8 cellular contexts compared by ENCODE assay signal in genomic region chr9:89497978-89498844, GRCh38. TPM values are rescaled to one million over a fixed set of nuclear protein-coding genes. Genes with fewer than 3 reads are reported as not detected.
DNase-seq lines count a peak whose midpoint lies in the region; ATAC-seq and TF ChIP-seq lines count a peak whose summit lies in the region.

TSS of gene SEMA4D (minus strand) at chr9:89498113. CDS start at chr9:89405456, 92,657 bp downstream.

- peak within 1 kb of the TSS; percentile 20 for H3K4me3 ChIP-seq in AG04449 (ENCODE audit: low read depth, low read length)
- H3K4me3 ChIP-seq in OCI-LY7 (ENCODE audit: low read depth, low read length, poor library complexity, severe bottlenecking) = peak within 1 kb of the TSS; percentile 83
- peak within 1 kb of the TSS; percentile 40 for H3K4me3 ChIP-seq in osteoblast (ENCODE audit: insufficient read depth, low read length)

- no TSS peak for BruUV-seq in OCI-LY7 (replicated peaks; lab: Mats Ljungman, UMichigan)

- peaks cover 16% of the 10 kb centered on the region for H3K27me3 ChIP-seq in osteoblast (ENCODE audit: insufficient read depth, low read length)

- peak; percentile 25 for TF ChIP-seq POLR2A in GM18505 (IDR thresholded peaks at IDR 0.05; ENCODE audit: borderline replicate concordance, extremely low read depth, insufficient read depth, insufficient read length)

- intact Hi-C loops in OCI-LY7 (cut with micrococcal nuclease; ENCODE audit: unreplicated experiment) = loop anchor here (1.0 to 5.0 kb wide), 5 partner anchors 44 to 181 kb away; partner anchors contain the start of gene SECISBP2
- intact Hi-C loops in Right ventricle myocardium superior (cut with DNase I) = no loop called here

- CTCF ChIA-PET in AG04449 (lab: Yijun Ruan, JAX) = no interaction called here
- CTCF ChIA-PET in OCI-LY7 (lab: Charles Lee; ENCODE audit: unreplicated experiment) = interaction anchor here (1.1 kb wide), 1 partner anchor 69 kb away, joined by 3 read pairs; no protein-coding TSS in a partner anchor

- H3K4me3 Mint-ChIP-seq in activated naive CD4-positive, alpha-beta T cell treated with anti-CD3 and anti-CD28 coated beads, Interleukin-2, amount 50 U/mL, for 24 hours = peak within 1 kb of the TSS; percentile 94

- peak within 1 kb of the TSS; percentile 71 for H3K4me2 ChIP-seq in OCI-LY7 (ENCODE audit: low read length)
- H3K4me2 ChIP-seq in osteoblast (ENCODE audit: insufficient read depth, low read length) = no peak within 1 kb of the TSS

- no peaks in the 10 kb centered on the region for H3K36me3 ChIP-seq in OCI-LY7 (ENCODE audit: insufficient read depth, low read length)
- H3K36me3 ChIP-seq in osteoblast (ENCODE audit: insufficient read depth, low read length) = no peaks in the 10 kb centered on the region

- H4K20me1 ChIP-seq in OCI-LY7 (ENCODE audit: insufficient read depth, low read length) (no peaks in the 10 kb centered on the region; the same call in 1 of the 2 replicates), osteoblast (ENCODE audit: insufficient read depth, low read length) (no peaks in the 10 kb centered on the region)

- H3K9me3 ChIP-seq in OCI-LY7 (ENCODE audit: low read length) (no peaks in the 10 kb centered on the region), osteoblast (ENCODE audit: low read depth, low read length) (no peaks in the 10 kb centered on the region)

- DNase-seq in AG04449 (ENCODE audit: low read depth, low spot score) (no peak), HS-5 (ENCODE audit: low read depth) (peak; percentile 6), OCI-LY7 (ENCODE audit: low spot score) (peak; percentile 67), Right ventricle myocardium superior (peak; percentile 77), osteoblast (ENCODE audit: insufficient read length, low spot score, missing footprints) (peak; percentile 94)

- H3K9me3 Mint-ChIP-seq in activated naive CD4-positive, alpha-beta T cell treated with anti-CD3 and anti-CD28 coated beads, Interleukin-2, amount 50 U/mL, for 24 hours = no peaks in the 10 kb centered on the region

- H3K27me3 Mint-ChIP-seq in activated naive CD4-positive, alpha-beta T cell treated with anti-CD3 and anti-CD28 coated beads, Interleukin-2, amount 50 U/mL, for 24 hours = no peaks in the 10 kb centered on the region

- H3K27ac Mint-ChIP-seq in activated naive CD4-positive, alpha-beta T cell treated with anti-CD3 and anti-CD28 coated beads, Interleukin-2, amount 50 U/mL, for 24 hours = peak within 1 kb of the TSS; percentile 90

- H3K36me3 Mint-ChIP-seq in activated naive CD4-positive, alpha-beta T cell treated with anti-CD3 and anti-CD28 coated beads, Interleukin-2, amount 50 U/mL, for 24 hours = peaks cover 2% of the 10 kb centered on the region

- POLR2A ChIA-PET in AG04449 (lab: Yijun Ruan, JAX) = no interaction called here
- POLR2A ChIA-PET in OCI-LY7 (lab: Charles Lee) = interaction anchor here (0.5 to 1.8 kb wide), 3 partner anchors 8 to 25 kb away, joined by 3 to 5 read pairs (median 3); no protein-coding TSS in a partner anchor

- H3K79me2 ChIP-seq in OCI-LY7 (ENCODE audit: insufficient read depth, low read depth, low read length) (peaks cover 9% of the 10 kb centered on the region; the same call in 1 of the 2 replicates), osteoblast (ENCODE audit: insufficient read depth, low read length) (no peaks in the 10 kb centered on the region)

- H3K4me1 ChIP-seq in OCI-LY7 (ENCODE audit: insufficient read depth, low read length, poor library complexity, severe bottlenecking) (peaks cover 54% of the 10 kb centered on the region), osteoblast (ENCODE audit: insufficient read depth, low read length) (no peaks in the 10 kb centered on the region)

- ATAC-seq in GM18505 (IDR thresholded peaks at IDR 0.05; ENCODE audit: unreplicated experiment) = peak; percentile 35
- ATAC-seq in Right ventricle myocardium superior (ENCODE audit: poor library complexity) = peak; percentile 84
- no peak for ATAC-seq in GM21786 (IDR thresholded peaks at IDR 0.05; ENCODE audit: unreplicated experiment)

- TF ChIP-seq CTCF in AG04449 (IDR thresholded peaks at IDR 0.05; ENCODE audit: insufficient read depth, low read length, missing control alignments) (no peak), OCI-LY7 (conservative IDR thresholded peaks at IDR 0.05; ENCODE audit: low read length) (no peak), osteoblast (IDR thresholded peaks at IDR 0.05; ENCODE audit: extremely low read depth, low read depth, low read length) (no peak)

- H3K27ac ChIP-seq in OCI-LY7 (ENCODE audit: low read depth, low read length, poor library complexity, severe bottlenecking) (peak within 1 kb of the TSS; percentile 35), osteoblast (ENCODE audit: low read depth, low read length) (no peak within 1 kb of the TSS)

- H3K4me1 Mint-ChIP-seq in activated naive CD4-positive, alpha-beta T cell treated with anti-CD3 and anti-CD28 coated beads, Interleukin-2, amount 50 U/mL, for 24 hours = peaks cover 84% of the 10 kb centered on the region

- H2AFZ ChIP-seq in OCI-LY7 (ENCODE audit: low read length) (peak within 1 kb of the TSS; percentile 88; the same call in 1 of the 2 replicates), osteoblast (ENCODE audit: low read length) (no peak within 1 kb of the TSS)

- no peaks in the 10 kb centered on the region for H3K9me2 ChIP-seq in OCI-LY7 (ENCODE audit: insufficient read depth, low read length)

RNA-seq across cellular contexts. Expression of gene SEMA4D, which starts in this region (rescaled TPM):
- total RNA-seq in OCI-LY7 (2014; rRNA removed; shearing (Covaris generic)) = 28.5 and 33.7 TPM in 2 replicates
- total RNA-seq in OCI-LY7 (2022) (52.8 and 60.5 TPM in 2 replicates), Right ventricle myocardium superior (18.7 TPM), osteoblast (0.72 and 0.88 TPM in 2 replicates)

Comparison
In these comparisons a context has a peak if more than half of its experiments do, and no peak if none do; other contexts are left out.
1. RNA of gene SEMA4D (total RNA-seq): 28.5 to 60.5 TPM in OCI-LY7 and 18.7 TPM in Right ventricle myocardium superior (single experiment); 0.72 to 0.88 TPM in osteoblast; every median in the first group is over 10 times any median in the second.
2. Peak in DNase-seq and H3K4me3 ChIP-seq in osteoblast; RNA of the gene not detected or under 1 TPM.
3. H3K4me3 ChIP-seq: peak in every context shown above with its lines; median percentile 83 in OCI-LY7; 40 in osteoblast; 20 in AG04449.